ENCODE assay signal across 28 cellular contexts in the genomic region with DNA sequence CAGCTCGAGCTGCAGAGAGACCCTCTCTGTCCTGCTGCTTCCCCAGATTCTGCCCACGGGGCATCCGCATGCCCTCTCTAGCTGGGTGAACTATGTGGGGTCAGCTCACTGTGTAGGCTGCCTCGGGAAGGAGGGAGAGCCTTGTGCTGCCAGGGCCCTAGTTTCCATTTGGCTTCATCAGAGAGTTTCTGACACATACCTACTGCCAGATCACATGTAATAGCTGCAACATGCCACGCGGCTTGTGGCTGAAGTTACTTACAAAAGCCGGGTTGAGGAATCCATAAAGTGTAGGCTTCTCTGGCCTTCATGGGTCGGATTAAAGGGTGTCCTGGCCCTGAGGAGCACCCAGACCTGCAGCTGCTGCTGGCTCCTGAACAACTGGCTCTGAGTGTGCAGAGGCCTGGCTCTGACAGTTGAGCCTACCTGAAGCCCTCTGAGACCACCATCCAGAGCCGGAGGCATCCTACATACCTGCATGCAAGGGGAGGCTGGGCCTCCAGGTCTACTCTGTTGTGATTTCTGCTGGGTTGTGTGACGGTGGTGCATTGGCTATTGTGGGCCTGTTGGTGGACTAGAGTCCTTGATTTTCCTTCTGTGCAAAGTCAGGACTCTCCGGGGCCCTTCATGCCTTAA.
A peak's percentile ranks its signal among the peaks of the same experiment; 100 is the strongest.
DNase-seq lines count a peak whose midpoint lies in the region; ATAC-seq and TF ChIP-seq lines count a peak whose summit lies in the region.
"Had no signal": no experiment of that assay in that cellular context is flagged by ENCODE, and none has a peak within 500 bp of the region (broad histone marks: within the 10 kb centered on the region; RNA-seq: fewer than 3 reads in every experiment).

No MANE protein-coding gene starts in this region.

- no peaks in the 10 kb centered on the region for H3K9me3 ChIP-seq in BLaER1
- H3K9me3 ChIP-seq in IMR-90 (ENCODE audit: control insufficient read depth, insufficient read depth, low read length), result no peaks in the 10 kb centered on the region
- H3K9me3 ChIP-seq in spleen, result no peaks in the 10 kb centered on the region
- no peaks in the 10 kb centered on the region for H3K9me3 ChIP-seq in A673 (ENCODE audit: low read depth, low read length, poor library complexity, severe bottlenecking)
- H3K9me3 ChIP-seq: lower lobe of right lung, mucosa of descending colon, thyroid gland had no signal

- H3K27me3 ChIP-seq in BLaER1, result no peaks in the 10 kb centered on the region
- no peaks in the 10 kb centered on the region for H3K27me3 ChIP-seq in IMR-90 (ENCODE audit: control insufficient read depth, insufficient read depth, low read length)
- no peaks in the 10 kb centered on the region for H3K27me3 ChIP-seq in spleen (replicated peaks in 1 of 7)
- peaks cover 2% of the 10 kb centered on the region for H3K27me3 ChIP-seq in A673 (replicated peaks; ENCODE audit: insufficient read depth, low read depth, low read length, poor library complexity)
- H3K27me3 ChIP-seq: thyroid gland had no signal

- WGBS in IMR-90 (ENCODE audit: extremely low coverage in 2 of 2, insufficient read length in 1 of 2), 2 experiments, result 86% methylated on average over 5 of the region's 11 CpGs; no CpG with 5 or more reads in 1 of the 2 experiments
- 84 to 96% (median 92%) methylated on average over 11 of the region's 11 CpGs for WGBS in spleen, 5 donors

- H3K9me1 ChIP-seq in IMR-90 (ENCODE audit: insufficient read depth, low read length), result peaks cover 38% of the 10 kb centered on the region

- H2BK20ac ChIP-seq in IMR-90 (ENCODE audit: low read depth, low read length), result no peak overlapping the region

- TF ChIP-seq RAD21 in IMR-90 (IDR thresholded peaks at IDR 0.05; ENCODE audit: low read length), result no peak

- H3K9ac ChIP-seq in BLaER1 (no peak overlapping the region), IMR-90 (ENCODE audit: low read depth, low read length) (no peak overlapping the region)

- H3K27ac ChIP-seq in BLaER1 (peak overlapping the region; percentile 85), IMR-90 (ENCODE audit: insufficient read depth, low read length) (no peak overlapping the region), spleen (no peak overlapping the region), A673 (ENCODE audit: low read depth, low read length, poor library complexity, severe bottlenecking) (no peak overlapping the region)
- H3K27ac ChIP-seq: coronary artery, lower lobe of right lung, thyroid gland had no signal

- BruUV-seq in IMR-90 (replicated peaks; lab: Mats Ljungman, UMichigan) (no TSS peak), A673 (replicated peaks; lab: Mats Ljungman, UMichigan) (no TSS peak)

- H3K4ac ChIP-seq in IMR-90 (ENCODE audit: low read depth, low read length), result no peak overlapping the region

- peaks cover 50 to 92% of the 10 kb centered on the region in 2 experiments for H3K79me1 ChIP-seq in IMR-90 (ENCODE audit: low read depth in 1 of 2, low read length in 2 of 2)

- DNase-seq in IMR-90, result no peak
- peak; percentile 43 for DNase-seq in islet precursor cell
- peak; percentile 54 for DNase-seq in spleen
- DNase-seq in A172 (ENCODE audit: low spot score), result no peak
- no peak for DNase-seq in NCI-H1048 (lab: John Stamatoyannopoulos, UW)
- DNase-seq in NCI-H1092 treated with DMSO at 0.1 percent for 48 hours (lab: John Stamatoyannopoulos, UW), result no peak
- DNase-seq in A673 (ENCODE audit: low spot score), result no peak
- DNase-seq: activated CD8-positive, alpha-beta memory T cell treated with anti-CD3 and anti-CD28 coated beads, Interleukin-2, amount 50 U/mL, for 48 hours; activated CD8-positive, alpha-beta T cell treated with anti-CD3 and anti-CD28 coated beads for 36 hours; CD4-positive, CD25-positive, alpha-beta regulatory T cell; DND-41; effector CD8-positive, alpha-beta T cell; Kasumi-1; kidney; lower lobe of right lung; mucosa of descending colon; natural killer cell; NCI-H146; NCI-H2107; NCI-H748 treated with DMSO at 0.1 percent for 48 hours; SHP77; stimulated activated CD4-positive, alpha-beta T cell treated with anti-CD3 and anti-CD28 coated beads, Interleukin-2, amount 100 ng/mL, for 24 hours; stimulated activated naive CD8-positive, alpha-beta T cell treated with anti-CD3 and anti-CD28 coated beads, Interleukin-15, Interleukin-2, amounts not matched to agents 100 U/mL and 50 U/mL, for 24 hours; thyroid gland had no signal

- no peak for ATAC-seq in IMR-90 (ENCODE audit: low read depth)
- ATAC-seq: activated CD8-positive, alpha-beta T cell treated with anti-CD3 and anti-CD28 coated beads for 36 hours; activated T-helper 17 cell treated with anti-CD3 and anti-CD28 coated beads, Interleukin-2, amount 50 U/mL, for 72 hours; GM23338; lower lobe of right lung; mucosa of descending colon; natural killer cell; stimulated activated naive CD8-positive, alpha-beta T cell treated with anti-CD3 and anti-CD28 coated beads, Interleukin-15, Interleukin-2, amounts not matched to agents 100 U/mL and 50 U/mL, for 24 hours had no signal

- no peak overlapping the region for H4K5ac ChIP-seq in IMR-90 (ENCODE audit: low read depth, low read length)

- H3K36me3 ChIP-seq in BLaER1 (no peaks in the 10 kb centered on the region), IMR-90 (ENCODE audit: control insufficient read depth, insufficient read depth, low read length) (no peaks in the 10 kb centered on the region), spleen (no peaks in the 10 kb centered on the region), A673 (ENCODE audit: insufficient read depth, low read length, poor library complexity, severe bottlenecking) (no peaks in the 10 kb centered on the region)
- H3K36me3 ChIP-seq: lower lobe of right lung, thyroid gland had no signal

- no peak overlapping the region for H2BK15ac ChIP-seq in IMR-90 (ENCODE audit: low read depth, low read length)

- peaks cover 79% of the 10 kb centered on the region for H3K4me1 ChIP-seq in BLaER1
- peaks cover 21% of the 10 kb centered on the region for H3K4me1 ChIP-seq in IMR-90 (ENCODE audit: control insufficient read depth, insufficient read depth, low read length)
- H3K4me1 ChIP-seq in spleen, result peaks cover 23 to 53% (median 32%) of the 10 kb centered on the region in 6 donors
- H3K4me1 ChIP-seq in A673 (ENCODE audit: insufficient read depth, low read length, poor library complexity, severe bottlenecking), result no peaks in the 10 kb centered on the region

- H2AFZ ChIP-seq in IMR-90 (replicated peaks; ENCODE audit: low read length, poor library complexity), result no peak overlapping the region
- H2AFZ ChIP-seq: GM23338 had no signal

- TF ChIP-seq CTCF in IMR-90 (conservative IDR thresholded peaks at IDR 0.05; ENCODE audit: low read depth, low read length) (no peak), spleen (IDR thresholded peaks at IDR 0.05 in 8 of 11, conservative IDR thresholded peaks at IDR 0.05 in 3 of 11) (no peak), A673 (conservative IDR thresholded peaks at IDR 0.05; ENCODE audit: low read depth, low read length) (no peak)

- H3K23ac ChIP-seq in IMR-90 (ENCODE audit: low read depth, low read length), result no peak overlapping the region

- in situ Hi-C loops in IMR-90 (cut with MboI; ENCODE audit: low sequenced_read_pairs), result no loop called here

- H2BK5ac ChIP-seq in IMR-90 (ENCODE audit: low read depth, low read length, poor library complexity, severe bottlenecking), result no peak overlapping the region

- peak overlapping the region; percentile 38; the same call in 1 of the 2 replicates for H2AK5ac ChIP-seq in IMR-90 (ENCODE audit: low read depth, low read length)

- no peak for TF ChIP-seq POLR2A in IMR-90 (IDR thresholded peaks at IDR 0.05; ENCODE audit: low read depth, low read length)
- no peak for TF ChIP-seq POLR2A in spleen (IDR thresholded peaks at IDR 0.05)

- H3K4me3 ChIP-seq in BLaER1 (no peak overlapping the region), IMR-90 (ENCODE audit: insufficient read depth, low read depth, low read length) (no peak overlapping the region), spleen (no peak overlapping the region), A673 (ENCODE audit: low read depth, low read length, poor library complexity, severe bottlenecking) (no peak overlapping the region)
- H3K4me3 ChIP-seq: coronary artery, GM23338, lower lobe of right lung, mucosa of descending colon, thyroid gland had no signal

- H3K18ac ChIP-seq in IMR-90 (ENCODE audit: low read depth, low read length), result no peak overlapping the region

- H4K20me1 ChIP-seq in BLaER1 (peaks cover 24% of the 10 kb centered on the region; the same call in 1 of the 2 replicates), IMR-90 (ENCODE audit: insufficient read depth, low read length) (peaks cover 78% of the 10 kb centered on the region)

- H4K8ac ChIP-seq in IMR-90 (ENCODE audit: low read depth in 2 of 2, low read length in 2 of 2), result no peak overlapping the region

- peak overlapping the region; percentile 90; the same call in 1 of the 2 replicates for H3K4me2 ChIP-seq in BLaER1
- H3K4me2 ChIP-seq in IMR-90 (ENCODE audit: low read depth, low read length), result no peak overlapping the region
- H3K4me2 ChIP-seq: GM23338 had no signal

- no peak overlapping the region for H4K91ac ChIP-seq in IMR-90 (ENCODE audit: insufficient read depth, low read depth, low read length)

- no peak overlapping the region for H2AK9ac ChIP-seq in IMR-90 (replicated peaks; ENCODE audit: low read depth, low read length, poor library complexity)

- intact Hi-C loops in IMR-90 (cut with micrococcal nuclease), result no loop called here
- intact Hi-C loops in spleen (cut with DNase I; ENCODE audit: low total_unique reads), result no loop called here
- intact Hi-C loops in A673 (cut with micrococcal nuclease; ENCODE audit: unreplicated experiment), result no loop called here

- dilution Hi-C loops in IMR-90 (cut with HindIII; ENCODE audit: low sequenced_read_pairs, unreplicated experiment), result no loop called here

- no peak overlapping the region for H3K56ac ChIP-seq in IMR-90 (ENCODE audit: extremely low read depth, insufficient read depth, low read length)

- POLR2A ChIA-PET in IMR-90 (lab: Charles Lee; ENCODE audit: unreplicated experiment), result no interaction called here
- POLR2A ChIA-PET in A673 (lab: Charles Lee; ENCODE audit: low non-redundant PET), result no interaction called here

- H2BK120ac ChIP-seq in IMR-90 (ENCODE audit: low read depth, low read length), result no peak overlapping the region

- CTCF ChIA-PET in IMR-90 (lab: Yijun Ruan, JAX), result no interaction called here
- CTCF ChIA-PET in A673 (lab: Charles Lee), result no interaction called here

- 0 out of 2 replicates have a peak overlapping the region, but pooled peaks have one; percentile 11 for H3K14ac ChIP-seq in IMR-90 (replicated peaks; ENCODE audit: low read depth, low read length)

TF ChIP-seq in IMR-90, 13 proteins besides CTCF, POLR2A, EP300 and RAD21 (continues in another document):
- TF ChIP-seq BHLHE40 (IDR thresholded peaks at IDR 0.05; ENCODE audit: low read depth, low read length), result no peak
- no peak for TF ChIP-seq FOS (IDR thresholded peaks at IDR 0.05; ENCODE audit: low read depth, low read length)
- TF ChIP-seq NFE2L2 (IDR thresholded peaks at IDR 0.05; ENCODE audit: low read depth, low read length), result no peak
- no peak for TF ChIP-seq SMC3 (IDR thresholded peaks at IDR 0.05; ENCODE audit: low read depth, low read length)
- no peak for TF ChIP-seq RFX5 (IDR thresholded peaks at IDR 0.05; ENCODE audit: low read depth, low read length)

Comparison
In these comparisons a context has a peak if more than half of its experiments do, and no peak if none do; other contexts are left out.
1. DNase-seq: peak in islet precursor cell (single experiment) and spleen (single experiment); none in IMR-90 (single experiment), A172 (single experiment), NCI-H1048 (single experiment), NCI-H1092 treated with DMSO at 0.1 percent for 48 hours (single experiment) and A673 (single experiment).